36 cellular contexts compared by ENCODE assay signal in genomic region chr16:73797115-73797514, GRCh38.
"Had no signal": no experiment of that assay in that cellular context is flagged by ENCODE, and none has a peak within 500 bp of the region (broad histone marks: within the 10 kb centered on the region; RNA-seq: fewer than 3 reads in every experiment).

No MANE protein-coding gene starts in this region.

- DNase-seq: activated B cell treated with CpG ODN at 0.5 μM for 24 hours; activated CD4-positive, alpha-beta memory T cell treated with anti-CD3 and anti-CD28 coated beads for 36 hours; activated CD4-positive, alpha-beta T cell treated with anti-CD3 and anti-CD28 coated beads for 4 hours; activated CD4-positive, alpha-beta T cell treated with anti-CD3 and anti-CD28 coated beads, Interleukin-2, amount 10 ng/mL, durations not matched to agents 24 days and 14 days; activated CD4-positive, alpha-beta T cell treated with anti-CD3 and anti-CD28 coated beads, Interleukin-2, amount 50 U/mL, for 1 hour; activated CD4-positive, alpha-beta T cell treated with anti-CD3 and anti-CD28 coated beads, Interleukin-2, amount 50 U/mL, for 4 hours; activated CD4-positive, CD25-positive, alpha-beta regulatory T cell treated with anti-CD3 and anti-CD28 coated beads, Interleukin-2, amount 50 U/mL, for 72 hours; activated CD8-positive, alpha-beta memory T cell treated with anti-CD3 and anti-CD28 coated beads, Interleukin-2, amount 50 U/mL, for 4 hours; activated CD8-positive, alpha-beta T cell treated with anti-CD3 and anti-CD28 coated beads for 36 hours; activated effector memory CD4-positive, alpha-beta T cell treated with anti-CD3 and anti-CD28 coated beads, Interleukin-2, amount 50 U/mL, for 16 hours; activated gamma-delta T cell treated with Interleukin-2 at 50 U/mL for 16 hours; activated naive CD4-positive, alpha-beta T cell; activated naive CD4-positive, alpha-beta T cell treated with anti-CD3 and anti-CD28 coated beads for 36 hours; activated naive CD4-positive, alpha-beta T cell treated with anti-CD3 and anti-CD28 coated beads, Interleukin-2, amount 50 U/mL, for 16 hours; activated naive CD8-positive, alpha-beta T cell treated with anti-CD3 and anti-CD28 coated beads for 36 hours; activated T-cell treated with anti-CD3 and anti-CD28 coated beads for 4 hours; activated T-cell treated with anti-CD3 and anti-CD28 coated beads, Interleukin-2, amount 50 U/mL, for 1 hour; activated T-cell treated with anti-CD3 and anti-CD28 coated beads, Interleukin-2, amount 50 U/mL, for 4 hours; activated T-cell treated with anti-CD3 and anti-CD28 coated beads, Interleukin-2, amount 50 U/mL, for 72 hours; amygdala; anterior cingulate cortex; caudate nucleus; cerebellar nuclear complex; T-helper 1 cell; T-helper 2 cell; T-helper 9 cell had no signal

- H3K36me3 Mint-ChIP-seq: activated CD4-positive, alpha-beta memory T cell treated with anti-CD3 and anti-CD28 coated beads for 36 hours; activated naive CD4-positive, alpha-beta T cell treated with anti-CD3 and anti-CD28 coated beads, Interleukin-2, amount 50 U/mL, for 72 hours; activated naive CD8-positive, alpha-beta T cell treated with anti-CD3 and anti-CD28 coated beads for 36 hours; brain had no signal

- H3K4me3 Mint-ChIP-seq: activated B cell treated with CpG ODN at 0.5 μM for 24 hours; activated CD4-positive, alpha-beta memory T cell treated with anti-CD3 and anti-CD28 coated beads for 36 hours; activated CD4-positive, alpha-beta T cell treated with anti-CD3 and anti-CD28 coated beads, Interleukin-2, amount 10 ng/mL, durations not matched to agents 24 days and 14 days; activated CD8-positive, alpha-beta T cell treated with anti-CD3 and anti-CD28 coated beads for 36 hours; activated naive CD4-positive, alpha-beta T cell treated with anti-CD3 and anti-CD28 coated beads for 36 hours; activated naive CD8-positive, alpha-beta T cell treated with anti-CD3 and anti-CD28 coated beads for 36 hours; activated T-cell treated with anti-CD3 and anti-CD28 coated beads, Interleukin-2, amount 50 U/mL, for 4 hours; activated T-cell treated with anti-CD3 and anti-CD28 coated beads, Interleukin-2, amount 50 U/mL, for 72 hours; activated T-helper 1 cell treated with anti-CD3 and anti-CD28 coated beads, Interleukin-12 subunit alpha, Interleukin-12 subunit beta, Interleukin-2, Interleukin-4 antibody, amounts not matched to agents 30 ng/mL and 10 ng/mL and 1 ng/mL, durations not matched to agents 14 hours and 24 hours and 36 hours; activated T-helper 17 cell treated with anti-CD3 and anti-CD28 coated beads, Interleukin-2, amount 50 U/mL, for 72 hours; brain; central memory CD8-positive, alpha-beta T cell; T-helper 1 cell treated with Interleukin-12 subunit alpha and Interleukin-12 subunit beta and Interleukin-4 antibody, amounts not matched to agents 30 μg/mL and 1 μg/mL, for 36 hours; T-helper 2 cell treated with Interferon-gamma antibody and Interleukin-4, amounts not matched to agents 5 μg/mL and 100 μg/mL, for 36 hours had no signal

- H3K27me3 ChIP-seq: ascending aorta, cardiac muscle cell had no signal

- H3K4me1 Mint-ChIP-seq: activated B cell treated with CpG ODN at 0.5 μM for 24 hours; activated CD4-positive, alpha-beta T cell treated with anti-CD3 and anti-CD28 coated beads, Interleukin-2, amount 10 ng/mL, durations not matched to agents 24 days and 14 days; activated naive CD8-positive, alpha-beta T cell treated with anti-CD3 and anti-CD28 coated beads for 36 hours; activated T-helper 17 cell treated with anti-CD3 and anti-CD28 coated beads, Interleukin-2, amount 50 U/mL, for 72 hours; central memory CD8-positive, alpha-beta T cell had no signal

- H3K4me3 ChIP-seq: ascending aorta, cardiac muscle cell had no signal

- H3K27me3 Mint-ChIP-seq: activated B cell treated with CpG ODN at 0.5 μM for 24 hours; activated CD4-positive, alpha-beta memory T cell treated with anti-CD3 and anti-CD28 coated beads for 36 hours; activated CD4-positive, alpha-beta T cell treated with anti-CD3 and anti-CD28 coated beads, Interleukin-2, amount 10 ng/mL, durations not matched to agents 24 days and 14 days; activated CD8-positive, alpha-beta T cell treated with anti-CD3 and anti-CD28 coated beads for 36 hours; activated T-helper 17 cell treated with anti-CD3 and anti-CD28 coated beads, Interleukin-2, amount 50 U/mL, for 72 hours; central memory CD8-positive, alpha-beta T cell had no signal

- ATAC-seq: activated CD8-positive, alpha-beta T cell treated with anti-CD3 and anti-CD28 coated beads for 36 hours; activated naive CD4-positive, alpha-beta T cell treated with anti-CD3 and anti-CD28 coated beads, Interleukin-2, amount 50 U/mL, for 72 hours; activated T-cell treated with anti-CD3 and anti-CD28 coated beads, Interleukin-2, amount 50 U/mL, for 4 hours; activated T-cell treated with anti-CD3 and anti-CD28 coated beads, Interleukin-2, amount 50 U/mL, for 72 hours; activated T-helper 17 cell treated with anti-CD3 and anti-CD28 coated beads, Interleukin-2, amount 50 U/mL, for 72 hours had no signal

- H3K36me3 ChIP-seq: ascending aorta, cardiac muscle cell had no signal

- H3K27ac Mint-ChIP-seq: activated B cell treated with CpG ODN at 0.5 μM for 24 hours; activated CD4-positive, alpha-beta memory T cell treated with anti-CD3 and anti-CD28 coated beads for 36 hours; activated CD4-positive, alpha-beta T cell treated with anti-CD3 and anti-CD28 coated beads, Interleukin-2, amount 10 ng/mL, durations not matched to agents 24 days and 14 days; activated CD8-positive, alpha-beta T cell treated with anti-CD3 and anti-CD28 coated beads for 36 hours; activated naive CD4-positive, alpha-beta T cell treated with anti-CD3 and anti-CD28 coated beads for 36 hours; activated naive CD4-positive, alpha-beta T cell treated with anti-CD3 and anti-CD28 coated beads, Interleukin-2, amount 50 U/mL, for 72 hours; activated naive CD8-positive, alpha-beta T cell treated with anti-CD3 and anti-CD28 coated beads for 36 hours; activated T-cell treated with anti-CD3 and anti-CD28 coated beads, Interleukin-2, amount 50 U/mL, for 72 hours; activated T-helper 1 cell treated with anti-CD3 and anti-CD28 coated beads, Interleukin-12 subunit alpha, Interleukin-12 subunit beta, Interleukin-2, Interleukin-4 antibody, amounts not matched to agents 30 ng/mL and 10 ng/mL and 1 ng/mL, durations not matched to agents 14 hours and 24 hours and 36 hours; activated T-helper 17 cell treated with anti-CD3 and anti-CD28 coated beads, Interleukin-2, amount 50 U/mL, for 72 hours; T-helper 1 cell treated with Interleukin-12 subunit alpha and Interleukin-12 subunit beta and Interleukin-4 antibody, amounts not matched to agents 30 μg/mL and 1 μg/mL, for 36 hours; T-helper 2 cell treated with Interferon-gamma antibody and Interleukin-4, amounts not matched to agents 5 μg/mL and 100 μg/mL, for 36 hours had no signal

- H3K9me3 Mint-ChIP-seq: activated B cell treated with CpG ODN at 0.5 μM for 24 hours; activated CD4-positive, alpha-beta memory T cell treated with anti-CD3 and anti-CD28 coated beads for 36 hours; activated CD4-positive, alpha-beta T cell treated with anti-CD3 and anti-CD28 coated beads, Interleukin-2, amount 10 ng/mL, durations not matched to agents 24 days and 14 days; activated CD8-positive, alpha-beta T cell treated with anti-CD3 and anti-CD28 coated beads for 36 hours; activated naive CD4-positive, alpha-beta T cell treated with anti-CD3 and anti-CD28 coated beads for 36 hours; activated naive CD8-positive, alpha-beta T cell treated with anti-CD3 and anti-CD28 coated beads for 36 hours; activated T-cell treated with anti-CD3 and anti-CD28 coated beads, Interleukin-2, amount 50 U/mL, for 4 hours; brain had no signal

- H3K9me3 ChIP-seq: ascending aorta had no signal

- H3K27ac ChIP-seq: cardiac muscle cell, VCaP had no signal
